ENCODE assay signal across 8 cellular contexts in the genomic region with DNA sequence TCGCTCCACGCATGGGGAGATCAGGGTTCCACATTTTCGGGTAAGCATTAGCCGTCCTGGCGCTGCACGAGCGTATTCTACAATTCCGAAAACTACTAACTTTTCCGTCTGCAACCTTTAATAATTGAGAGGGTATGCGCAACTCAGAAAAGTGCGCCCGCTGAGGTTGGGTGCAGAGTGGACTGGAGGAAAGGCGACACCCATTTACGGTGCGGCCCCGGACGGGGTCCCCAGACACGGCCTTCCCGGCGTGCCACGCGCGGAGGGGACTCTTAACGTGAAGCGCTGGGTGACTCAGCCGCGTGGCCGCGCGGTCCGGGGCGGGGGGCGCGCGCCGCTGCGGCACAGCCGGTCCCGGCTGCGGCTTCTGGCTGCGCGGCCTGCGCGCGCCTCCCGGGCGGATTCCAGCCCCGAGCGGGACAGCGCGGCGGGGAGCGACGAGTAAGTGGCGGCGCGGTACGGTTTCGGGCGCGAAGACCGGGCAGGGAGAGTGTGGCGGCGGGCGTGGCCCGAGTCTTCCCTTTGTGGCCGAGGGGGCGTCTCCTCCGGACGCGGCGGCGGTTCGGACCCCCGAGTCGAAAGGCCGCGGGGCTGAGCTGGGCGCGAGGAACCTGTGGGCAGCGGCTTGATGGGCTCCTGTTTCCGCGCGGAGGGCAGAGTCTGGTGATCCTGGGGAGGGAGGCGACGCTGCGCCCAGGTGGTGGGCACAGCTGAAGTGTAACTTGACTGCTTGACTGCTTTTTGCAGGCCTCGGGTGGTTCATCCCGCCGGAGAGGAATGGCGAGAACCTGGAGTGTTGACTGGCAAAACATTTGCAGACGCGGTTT. TPM values are rescaled to one million over a fixed set of nuclear protein-coding genes. Genes with fewer than 3 reads are reported as not detected.
DNase-seq lines count a peak whose midpoint lies in the region; ATAC-seq and TF ChIP-seq lines count a peak whose summit lies in the region.

A gene (plus strand): TSS at position 330 of the 827 bp plus-strand sequence. CDS start 27,098 bp downstream, outside the sequence.
A gene with protein sequence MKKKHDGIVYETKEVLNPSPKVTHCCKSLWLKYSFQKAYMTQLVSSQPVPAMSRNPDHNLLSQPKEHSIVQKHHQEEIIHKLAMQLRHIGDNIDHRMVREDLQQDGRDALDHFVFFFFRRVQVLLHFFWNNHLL (minus strand): TSS at position 184 of the 827 bp plus-strand sequence. CDS start 16,772 bp downstream, outside the sequence.

- peaks cover 12 to 23% of the 10 kb centered on the region in 2 donors for H3K4me1 ChIP-seq in muscle layer of duodenum (ENCODE audit: control insufficient read depth in 1 of 2, insufficient read depth in 2 of 2, low read length in 2 of 2)

- H3K27me3 ChIP-seq in muscle layer of duodenum (ENCODE audit: low read depth, low read length), result no peaks in the 10 kb centered on the region

- H3K4me1 Mint-ChIP-seq in IgD-negative memory B cell, result peaks cover 34 to 36% (median 36%) of the 10 kb centered on the region in 3 donors
- H3K4me1 Mint-ChIP-seq in activated T-cell treated with anti-CD3 and anti-CD28 coated beads, Interleukin-2, amount 50 U/mL, for 4 hours (ENCODE audit: low read depth), result peaks cover 43% of the 10 kb centered on the region

- H3K9me3 ChIP-seq in muscle layer of duodenum (ENCODE audit: control insufficient read depth in 1 of 2, low read length in 2 of 2), result no peaks in the 10 kb centered on the region

- H3K27ac Mint-ChIP-seq in IgD-negative memory B cell, result peak within 1 kb of the TSS; percentile 94 to 96 (median 94)

- peak within 1 kb of the TSS; percentile 85 to 95 for H3K4me3 ChIP-seq in muscle layer of duodenum (ENCODE audit: low read depth in 1 of 2, low read length in 2 of 2)

- H3K9me3 Mint-ChIP-seq in IgD-negative memory B cell, result no peaks in the 10 kb centered on the region
- H3K9me3 Mint-ChIP-seq in activated T-cell treated with anti-CD3 and anti-CD28 coated beads, Interleukin-2, amount 50 U/mL, for 4 hours, result no peaks in the 10 kb centered on the region

- H3K4me3 Mint-ChIP-seq in IgD-negative memory B cell, result peak within 1 kb of the TSS; percentile 97 to 99 (median 98)
- H3K4me3 Mint-ChIP-seq in activated T-cell treated with anti-CD3 and anti-CD28 coated beads, Interleukin-2, amount 50 U/mL, for 4 hours, result peak within 1 kb of the TSS; percentile 97

- peaks cover 0 to 3% of the 10 kb centered on the region in 2 donors for H3K36me3 ChIP-seq in muscle layer of duodenum (ENCODE audit: control insufficient read depth in 1 of 2, insufficient read depth in 2 of 2, low read length in 2 of 2)

- H3K27ac ChIP-seq in muscle layer of duodenum (ENCODE audit: low read length), result peak within 1 kb of the TSS; percentile 98

- ATAC-seq in GM21576 (IDR thresholded peaks at IDR 0.05; ENCODE audit: unreplicated experiment) (peak; percentile 68), esophagus mucosa (peak; percentile 90)
- ATAC-seq in activated T-cell treated with anti-CD3 and anti-CD28 coated beads, Interleukin-2, amount 50 U/mL, for 4 hours, result peak; percentile 83 to 85

- DNase-seq in DMS153 treated with DMSO at 0.1 percent for 48 hours (lab: John Stamatoyannopoulos, UW; ENCODE audit: unreplicated experiment), result peak; percentile 11
- DNase-seq in activated T-cell treated with anti-CD3 and anti-CD28 coated beads, Interleukin-2, amount 50 U/mL, for 4 hours, result peak; percentile 81
- DNase-seq in stimulated activated CD8-positive, alpha-beta memory T cell treated with anti-CD3 and anti-CD28 coated beads, Interleukin-7, amount 100 ng/mL, for 1 hour (ENCODE audit: low read depth in 2 of 2), result peak; percentile 66 to 70

- H3K36me3 Mint-ChIP-seq in IgD-negative memory B cell, result peaks cover 2% of the 10 kb centered on the region
- H3K36me3 Mint-ChIP-seq in activated T-cell treated with anti-CD3 and anti-CD28 coated beads, Interleukin-2, amount 50 U/mL, for 4 hours (ENCODE audit: insufficient read depth), result peaks cover 3% of the 10 kb centered on the region

- H3K27me3 Mint-ChIP-seq in IgD-negative memory B cell, result no peaks in the 10 kb centered on the region
- no peaks in the 10 kb centered on the region for H3K27me3 Mint-ChIP-seq in activated T-cell treated with anti-CD3 and anti-CD28 coated beads, Interleukin-2, amount 50 U/mL, for 4 hours (ENCODE audit: low read depth)

TF ChIP-seq in PFSK-1, 5 proteins besides CTCF, POLR2A, EP300 and RAD21:
- TF ChIP-seq TAF1 (IDR thresholded peaks at IDR 0.05; ENCODE audit: borderline replicate concordance, insufficient read depth, low read length) (peak; percentile 81; the same call in 1 of the 2 replicates), SIN3A (IDR thresholded peaks at IDR 0.05; ENCODE audit: borderline replicate concordance, insufficient read depth, low read length) (no peak), FOXP2 (optimal IDR thresholded peaks at IDR 0.05; ENCODE audit: borderline replicate concordance, extremely low read depth, extremely low read length, insufficient read depth) (peak; percentile 79), POLR2AphosphoS5 (IDR thresholded peaks at IDR 0.05; ENCODE audit: low read depth, low read length) (peak; percentile 67)
- TF ChIP-seq, protein P1, sequence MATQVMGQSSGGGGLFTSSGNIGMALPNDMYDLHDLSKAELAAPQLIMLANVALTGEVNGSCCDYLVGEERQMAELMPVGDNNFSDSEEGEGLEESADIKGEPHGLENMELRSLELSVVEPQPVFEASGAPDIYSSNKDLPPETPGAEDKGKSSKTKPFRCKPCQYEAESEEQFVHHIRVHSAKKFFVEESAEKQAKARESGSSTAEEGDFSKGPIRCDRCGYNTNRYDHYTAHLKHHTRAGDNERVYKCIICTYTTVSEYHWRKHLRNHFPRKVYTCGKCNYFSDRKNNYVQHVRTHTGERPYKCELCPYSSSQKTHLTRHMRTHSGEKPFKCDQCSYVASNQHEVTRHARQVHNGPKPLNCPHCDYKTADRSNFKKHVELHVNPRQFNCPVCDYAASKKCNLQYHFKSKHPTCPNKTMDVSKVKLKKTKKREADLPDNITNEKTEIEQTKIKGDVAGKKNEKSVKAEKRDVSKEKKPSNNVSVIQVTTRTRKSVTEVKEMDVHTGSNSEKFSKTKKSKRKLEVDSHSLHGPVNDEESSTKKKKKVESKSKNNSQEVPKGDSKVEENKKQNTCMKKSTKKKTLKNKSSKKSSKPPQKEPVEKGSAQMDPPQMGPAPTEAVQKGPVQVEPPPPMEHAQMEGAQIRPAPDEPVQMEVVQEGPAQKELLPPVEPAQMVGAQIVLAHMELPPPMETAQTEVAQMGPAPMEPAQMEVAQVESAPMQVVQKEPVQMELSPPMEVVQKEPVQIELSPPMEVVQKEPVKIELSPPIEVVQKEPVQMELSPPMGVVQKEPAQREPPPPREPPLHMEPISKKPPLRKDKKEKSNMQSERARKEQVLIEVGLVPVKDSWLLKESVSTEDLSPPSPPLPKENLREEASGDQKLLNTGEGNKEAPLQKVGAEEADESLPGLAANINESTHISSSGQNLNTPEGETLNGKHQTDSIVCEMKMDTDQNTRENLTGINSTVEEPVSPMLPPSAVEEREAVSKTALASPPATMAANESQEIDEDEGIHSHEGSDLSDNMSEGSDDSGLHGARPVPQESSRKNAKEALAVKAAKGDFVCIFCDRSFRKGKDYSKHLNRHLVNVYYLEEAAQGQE (IDR thresholded peaks at IDR 0.05; ENCODE audit: insufficient read depth in 1 of 2, low read depth in 2 of 2, low read length in 2 of 2), result peak; percentile 42 to 51; a peak in 2 of 4 replicates

RNA-seq across cellular contexts. Expression of the first gene that starts in this region (rescaled TPM):
- polyA plus RNA-seq in IgD-negative memory B cell, result 35.4 TPM
- 39.7 TPM for polyA plus RNA-seq in PFSK-1 (2012; ENCODE audit: insufficient read length, low read depth)
- total RNA-seq in activated T-cell treated with anti-CD3 and anti-CD28 coated beads, Interleukin-2, amount 50 U/mL, for 4 hours, result 10 to 100 TPM; 41.7 to 47.4 (median 44.6) TPM
- total RNA-seq in esophagus mucosa, result 23.1 TPM

RNA-seq across cellular contexts. Expression of the second gene that starts in this region (rescaled TPM):
- not detected for polyA plus RNA-seq in IgD-negative memory B cell
- polyA plus RNA-seq in PFSK-1 (2012; ENCODE audit: insufficient read length, low read depth), result not detected
- total RNA-seq in activated T-cell treated with anti-CD3 and anti-CD28 coated beads, Interleukin-2, amount 50 U/mL, for 4 hours, result under 1 TPM in 2 of 3 donors, not detected in 1; 0.16 to 0.19 TPM
- total RNA-seq in esophagus mucosa, result not detected

Comparison
In these comparisons a context has a peak if more than half of its experiments do, and no peak if none do; other contexts are left out.
1. Peak in every context shown above with its lines: DNase-seq, ATAC-seq, H3K4me3 ChIP-seq and H3K27ac ChIP-seq.
2. DNase-seq: peak in every context shown above with its lines; median percentile 81 in activated T-cell treated with anti-CD3 and anti-CD28 coated beads, Interleukin-2, amount 50 U/mL, for 4 hours; 68 in stimulated activated CD8-positive, alpha-beta memory T cell treated with anti-CD3 and anti-CD28 coated beads, Interleukin-7, amount 100 ng/mL, for 1 hour; 11 in DMS153 treated with DMSO at 0.1 percent for 48 hours.